In the genomic region with DNA sequence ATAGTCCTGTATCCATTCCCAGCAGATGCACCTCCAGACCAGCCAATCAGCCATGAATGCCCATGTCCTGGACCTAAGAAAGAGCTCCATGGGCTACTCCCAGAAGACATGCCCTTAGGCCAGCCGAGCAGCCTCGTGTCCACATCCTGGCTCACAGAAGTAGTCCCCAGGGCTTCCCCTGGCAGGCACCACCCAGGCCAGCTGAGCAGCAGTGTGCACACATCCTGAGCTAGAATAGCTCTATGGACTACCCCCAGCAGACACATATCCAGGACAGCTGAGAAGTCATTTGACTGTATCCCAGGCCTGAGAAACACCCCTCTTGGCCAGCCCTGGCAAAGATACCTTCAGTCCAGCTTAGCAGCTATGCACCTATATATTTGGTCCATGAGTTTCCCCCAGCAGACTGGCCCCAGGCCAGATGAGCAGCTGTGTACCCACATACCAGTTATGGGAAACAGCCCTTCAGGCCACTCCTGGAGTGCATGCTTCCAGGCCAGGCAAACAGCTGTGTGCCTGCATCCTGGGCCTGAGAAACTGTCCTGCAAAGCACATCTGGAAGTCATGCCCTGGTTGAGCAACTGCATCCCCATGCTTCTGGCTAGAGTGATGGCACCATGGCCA, we compare ENCODE assay signal across 6 cellular contexts. TPM values are rescaled to one million over a fixed set of nuclear protein-coding genes. Genes with fewer than 3 reads are reported as not detected.
"Had no signal": no experiment of that assay in that cellular context is flagged by ENCODE, and none has a peak within 500 bp of the region (broad histone marks: within the 10 kb centered on the region; RNA-seq: fewer than 3 reads in every experiment).

No MANE protein-coding gene starts in this region.

RNA-seq across cellular contexts. Expression of gene TPTE, which starts 27.1 kb away (rescaled TPM):
- total RNA-seq: GM23248, GM23338, H1, H7, H9, HFFc6 had no signal
- polyA plus RNA-seq: GM23248, GM23338, H1 had no signal
